Comparison of ENCODE assay signal across 1 cellular context in the genomic region with DNA sequence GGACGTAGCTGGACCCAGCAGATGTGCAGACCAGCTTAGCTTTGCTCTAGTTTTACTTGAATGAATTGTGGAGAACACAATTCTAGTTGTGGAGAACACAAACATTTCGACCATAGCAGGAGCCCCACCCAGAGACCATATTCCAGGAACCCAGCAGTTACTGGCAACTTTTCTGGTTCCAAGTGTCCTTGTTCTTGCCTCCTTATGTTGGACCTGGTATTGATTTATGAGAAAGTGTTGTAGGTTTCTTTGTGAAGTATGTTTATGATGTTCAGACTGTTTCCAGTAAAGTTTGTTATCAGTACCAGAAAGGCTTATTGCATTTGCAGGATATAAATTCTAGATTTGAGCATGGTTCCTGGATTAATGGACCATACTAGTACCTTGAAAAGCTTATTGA.
TF ChIP-seq lines count a peak whose summit lies in the region.

No MANE protein-coding gene starts in this region.

TF ChIP-seq in IMR-90, 13 proteins besides CTCF, POLR2A, EP300 and RAD21:
- no peak for TF ChIP-seq RFX5 (IDR thresholded peaks at IDR 0.05; ENCODE audit: low read depth, low read length)
- no peak for TF ChIP-seq BHLHE40 (IDR thresholded peaks at IDR 0.05; ENCODE audit: low read depth, low read length)
- no peak for TF ChIP-seq MAFK (IDR thresholded peaks at IDR 0.05; ENCODE audit: low read depth, low read length)
- TF ChIP-seq SMC3 (IDR thresholded peaks at IDR 0.05; ENCODE audit: low read depth, low read length), result no peak
- TF ChIP-seq, protein P1, sequence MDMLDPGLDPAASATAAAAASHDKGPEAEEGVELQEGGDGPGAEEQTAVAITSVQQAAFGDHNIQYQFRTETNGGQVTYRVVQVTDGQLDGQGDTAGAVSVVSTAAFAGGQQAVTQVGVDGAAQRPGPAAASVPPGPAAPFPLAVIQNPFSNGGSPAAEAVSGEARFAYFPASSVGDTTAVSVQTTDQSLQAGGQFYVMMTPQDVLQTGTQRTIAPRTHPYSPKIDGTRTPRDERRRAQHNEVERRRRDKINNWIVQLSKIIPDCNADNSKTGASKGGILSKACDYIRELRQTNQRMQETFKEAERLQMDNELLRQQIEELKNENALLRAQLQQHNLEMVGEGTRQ (IDR thresholded peaks at IDR 0.05; ENCODE audit: low read depth, low read length), result no peak
- no peak for TF ChIP-seq NFE2L2 (IDR thresholded peaks at IDR 0.05; ENCODE audit: low read depth, low read length)
- TF ChIP-seq RCOR1 (IDR thresholded peaks at IDR 0.05; ENCODE audit: insufficient replicate concordance, low read length), result no peak
- TF ChIP-seq CEBPB (IDR thresholded peaks at IDR 0.05; ENCODE audit: low read depth, low read length), result no peak
- TF ChIP-seq, protein P2, sequence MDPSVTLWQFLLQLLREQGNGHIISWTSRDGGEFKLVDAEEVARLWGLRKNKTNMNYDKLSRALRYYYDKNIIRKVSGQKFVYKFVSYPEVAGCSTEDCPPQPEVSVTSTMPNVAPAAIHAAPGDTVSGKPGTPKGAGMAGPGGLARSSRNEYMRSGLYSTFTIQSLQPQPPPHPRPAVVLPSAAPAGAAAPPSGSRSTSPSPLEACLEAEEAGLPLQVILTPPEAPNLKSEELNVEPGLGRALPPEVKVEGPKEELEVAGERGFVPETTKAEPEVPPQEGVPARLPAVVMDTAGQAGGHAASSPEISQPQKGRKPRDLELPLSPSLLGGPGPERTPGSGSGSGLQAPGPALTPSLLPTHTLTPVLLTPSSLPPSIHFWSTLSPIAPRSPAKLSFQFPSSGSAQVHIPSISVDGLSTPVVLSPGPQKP (IDR thresholded peaks at IDR 0.05; ENCODE audit: borderline replicate concordance, low read depth, low read length), result no peak
